ENCODE assay signal across 20 cellular contexts in genomic region chr15:27248251-27248650, GRCh38.
"Had no signal": no experiment of that assay in that cellular context is flagged by ENCODE, and none has a peak within 500 bp of the region (broad histone marks: within the 10 kb centered on the region; RNA-seq: fewer than 3 reads in every experiment).

No MANE protein-coding gene starts in this region.

- H3K9me2 ChIP-seq: SK-N-SH had no signal

- H3K27ac ChIP-seq: HL-60, KMS-11, RWPE1 had no signal

- H3K9me3 ChIP-seq: SK-N-SH had no signal

- H3K4me2 ChIP-seq: KMS-11, SK-N-SH had no signal

- H3K4me3 ChIP-seq: K562 had no signal

- DNase-seq: Kasumi-1, MM.1S, NCI-H1092 treated with DMSO at 0.1 percent for 48 hours, NCI-H1436 treated with DMSO at 0.1 percent for 48 hours, NCI-H1694, NCI-H187 treated with DMSO at 0.1 percent for 48 hours, NCI-H2029 treated with DMSO at 0.1 percent for 48 hours, NCI-H2171 treated with DMSO at 0.1 percent for 48 hours, NCI-H2227 treated with DMSO at 0.1 percent for 48 hours, NCI-H446, NCI-H510A, NCI-H524 treated with DMSO at 0.1 percent for 48 hours, NCI-H69, NCI-H774, SHP77 had no signal
